11 cellular contexts compared by ENCODE assay signal in genomic region chr17:6507535-6507934, GRCh38. TPM values are rescaled to one million over a fixed set of nuclear protein-coding genes. Genes with fewer than 3 reads are reported as not detected.
A peak's percentile ranks its signal among the peaks of the same experiment; 100 is the strongest.
DNase-seq lines count a peak whose midpoint lies in the region; ATAC-seq and TF ChIP-seq lines count a peak whose summit lies in the region.
"Had no signal": no experiment of that assay in that cellular context is flagged by ENCODE, and none has a peak within 500 bp of the region (broad histone marks: within the 10 kb centered on the region; RNA-seq: fewer than 3 reads in every experiment).

No MANE protein-coding gene starts in this region.

- H3K27me3 ChIP-seq in PC-9 (ENCODE audit: insufficient read depth, low read depth) (no peaks in the 10 kb centered on the region), ovary (no peaks in the 10 kb centered on the region)

- intact Hi-C loops in Calu3 (cut with micrococcal nuclease; ENCODE audit: unreplicated experiment) (loop anchor here (5.0 kb wide), 1 partner anchor 45 kb away; no protein-coding TSS in a partner anchor), PC-9 (cut with micrococcal nuclease; ENCODE audit: unreplicated experiment) (loop anchor here (1.0 kb wide), 4 partner anchors 13 to 50 kb away; no protein-coding TSS in a partner anchor), ovary (cut with DNase I) (no loop called here)

- H3K36me3 Mint-ChIP-seq in Calu3 (ENCODE audit: insufficient read depth, unreplicated experiment) = peaks cover 7% of the 10 kb centered on the region
- H3K36me3 Mint-ChIP-seq: immature natural killer cell had no signal

- no peak for TF ChIP-seq POLR2A in ovary (IDR thresholded peaks at IDR 0.05)

- H3K27ac ChIP-seq in PC-9 = peak overlapping the region; percentile 86
- H3K27ac ChIP-seq in ovary = no peak overlapping the region

- no peaks in the 10 kb centered on the region for H3K9me2 ChIP-seq in PC-9 (ENCODE audit: insufficient read depth)

- no peaks in the 10 kb centered on the region for H3K9me3 ChIP-seq in PC-9 (ENCODE audit: insufficient read depth, low read depth)
- no peaks in the 10 kb centered on the region for H3K9me3 ChIP-seq in ovary

- H3K4me3 ChIP-seq in PC-9 = no peak overlapping the region
- H3K4me3 ChIP-seq in ovary = no peak overlapping the region

- TF ChIP-seq CTCF in Calu3 (IDR thresholded peaks at IDR 0.05; ENCODE audit: unreplicated experiment) (no peak), PC-9 (conservative IDR thresholded peaks at IDR 0.05) (no peak), ovary (IDR thresholded peaks at IDR 0.05) (no peak)

- peak overlapping the region; percentile 79 for H3K27ac Mint-ChIP-seq in Calu3 (ENCODE audit: unreplicated experiment)
- H3K27ac Mint-ChIP-seq: activated CD8-positive, alpha-beta T cell treated with anti-CD3 and anti-CD28 coated beads for 36 hours; immature natural killer cell had no signal

- no peaks in the 10 kb centered on the region for H3K79me2 ChIP-seq in PC-9 (ENCODE audit: low read depth)

- H3K4me2 ChIP-seq in PC-9 = peak overlapping the region; percentile 53

- H4K20me1 ChIP-seq in PC-9 (ENCODE audit: insufficient read depth) = no peaks in the 10 kb centered on the region

- peak; percentile 64 for DNase-seq in Calu3
- DNase-seq in PC-9 = peak; percentile 84 to 88
- peak in 4 of 5 donors; percentile 49 to 73 (median 58) for DNase-seq in ovary
- no peak for DNase-seq in SIG-M5 treated with dmso at 0.1 percent for 504 hours (lab: John Stamatoyannopoulos, UW; ENCODE audit: unreplicated experiment)
- DNase-seq: activated CD8-positive, alpha-beta T cell treated with anti-CD3 and anti-CD28 coated beads for 36 hours; DMS79; immature natural killer cell had no signal

- H3K4me1 ChIP-seq in PC-9 (replicated peaks; ENCODE audit: insufficient read depth) (peaks cover 55% of the 10 kb centered on the region), ovary (ENCODE audit: insufficient read depth) (peaks cover 27% of the 10 kb centered on the region)

- CTCF ChIA-PET in Calu3 (lab: Charles Lee) (no interaction called here), PC-9 (lab: Charles Lee) (interaction anchor here (0.6 to 0.7 kb wide), 2 partner anchors 16 to 42 kb away, joined by 3 read pairs; no protein-coding TSS in a partner anchor)

- no TSS peak for BruUV-seq in Calu3 (replicated peaks; lab: Mats Ljungman, UMichigan)
- no TSS peak for BruUV-seq in PC-9 (replicated peaks; lab: Mats Ljungman, UMichigan)

- H3F3A ChIP-seq in PC-9 (ENCODE audit: insufficient read depth, low read depth) = peaks cover 20% of the 10 kb centered on the region

- H3K36me3 ChIP-seq in PC-9 (ENCODE audit: low read depth) (no peaks in the 10 kb centered on the region), ovary (no peaks in the 10 kb centered on the region)

- H3K27me3 Mint-ChIP-seq in Calu3 (ENCODE audit: unreplicated experiment) = no peaks in the 10 kb centered on the region
- H3K27me3 Mint-ChIP-seq: activated CD8-positive, alpha-beta T cell treated with anti-CD3 and anti-CD28 coated beads for 36 hours had no signal

- peak; percentile 93 for ATAC-seq in esophagus mucosa
- no peak for ATAC-seq in HG03045 (IDR thresholded peaks at IDR 0.05; ENCODE audit: unreplicated experiment)
- no peak for ATAC-seq in HG03135 (IDR thresholded peaks at IDR 0.05; ENCODE audit: unreplicated experiment)
- ATAC-seq in HG02885 (IDR thresholded peaks at IDR 0.05; ENCODE audit: poor library complexity, unreplicated experiment) = no peak
- ATAC-seq: activated CD8-positive, alpha-beta T cell treated with anti-CD3 and anti-CD28 coated beads for 36 hours had no signal

- H3K4me1 Mint-ChIP-seq in Calu3 (ENCODE audit: low read depth, unreplicated experiment) = peaks cover 30% of the 10 kb centered on the region
- H3K4me1 Mint-ChIP-seq: immature natural killer cell had no signal

- H3K4me3 Mint-ChIP-seq in Calu3 (ENCODE audit: low read depth, unreplicated experiment) = peak overlapping the region; percentile 46
- H3K4me3 Mint-ChIP-seq: activated CD8-positive, alpha-beta T cell treated with anti-CD3 and anti-CD28 coated beads for 36 hours; immature natural killer cell had no signal

- no peak overlapping the region for H2AFZ ChIP-seq in PC-9

- no peak for TF ChIP-seq EP300 in ovary (IDR thresholded peaks at IDR 0.05)

- 22 to 25% (median 24%) methylated on average over 7 of the region's 7 CpGs for WGBS in ovary, 3 donors

- POLR2A ChIA-PET in PC-9 (lab: Charles Lee; ENCODE audit: unreplicated experiment) = interaction anchor here (0.6 to 1.1 kb wide), 4 partner anchors 16 to 57 kb away, joined by 3 to 7 read pairs (median 4); no protein-coding TSS in a partner anchor

- no peaks in the 10 kb centered on the region for H3K9me3 Mint-ChIP-seq in Calu3 (ENCODE audit: low read depth, unreplicated experiment)
- H3K9me3 Mint-ChIP-seq: activated CD8-positive, alpha-beta T cell treated with anti-CD3 and anti-CD28 coated beads for 36 hours; immature natural killer cell had no signal

RNA-seq across cellular contexts. Expression of gene PITPNM3, which starts 48.8 kb away (rescaled TPM):
- total RNA-seq in Calu3 (2022) = 10.3 and 10.7 TPM in 2 replicates
- 16.9 and 17.3 TPM in 2 replicates for total RNA-seq in PC-9 (2021)
- 20.1 TPM for total RNA-seq in esophagus mucosa
- total RNA-seq in ovary = 10 to 100 TPM; 10.0 to 68.7 (median 30.3) TPM
- polyA plus RNA-seq in ovary = 10 to 100 TPM; 10.3 to 12.8 TPM

Comparison
In these comparisons a context has a peak if more than half of its experiments do, and no peak if none do; other contexts are left out.
1. intact Hi-C loops: an anchor here in Calu3 (5.0 kb wide) and PC-9 (1.0 kb wide); none called in ovary.